1 cellular context compared by ENCODE assay signal in the genomic region with DNA sequence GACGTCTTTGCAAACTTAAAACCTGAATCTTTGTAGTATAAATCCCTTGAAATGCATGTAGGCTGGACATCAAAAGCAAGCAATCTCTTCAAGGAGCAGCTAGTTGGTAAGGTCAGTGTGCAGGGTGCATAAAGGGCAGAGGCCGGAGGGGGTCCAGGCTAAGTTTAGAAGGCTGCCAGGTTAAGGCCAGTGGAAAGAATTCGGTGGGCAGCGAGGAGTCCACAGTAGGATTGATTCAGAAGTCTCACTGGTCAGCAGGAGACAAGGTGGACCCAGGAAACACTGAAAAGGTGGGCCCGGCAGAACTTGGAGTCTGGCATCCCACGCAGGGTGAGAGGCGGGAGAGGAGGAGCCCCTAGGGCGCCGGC.
TF ChIP-seq lines count a peak whose summit lies in the region.

No MANE protein-coding gene starts in this region.

TF ChIP-seq in A549, 52 proteins besides CTCF, POLR2A, EP300 and RAD21 (continued from another document):
- TF ChIP-seq, protein P1, sequence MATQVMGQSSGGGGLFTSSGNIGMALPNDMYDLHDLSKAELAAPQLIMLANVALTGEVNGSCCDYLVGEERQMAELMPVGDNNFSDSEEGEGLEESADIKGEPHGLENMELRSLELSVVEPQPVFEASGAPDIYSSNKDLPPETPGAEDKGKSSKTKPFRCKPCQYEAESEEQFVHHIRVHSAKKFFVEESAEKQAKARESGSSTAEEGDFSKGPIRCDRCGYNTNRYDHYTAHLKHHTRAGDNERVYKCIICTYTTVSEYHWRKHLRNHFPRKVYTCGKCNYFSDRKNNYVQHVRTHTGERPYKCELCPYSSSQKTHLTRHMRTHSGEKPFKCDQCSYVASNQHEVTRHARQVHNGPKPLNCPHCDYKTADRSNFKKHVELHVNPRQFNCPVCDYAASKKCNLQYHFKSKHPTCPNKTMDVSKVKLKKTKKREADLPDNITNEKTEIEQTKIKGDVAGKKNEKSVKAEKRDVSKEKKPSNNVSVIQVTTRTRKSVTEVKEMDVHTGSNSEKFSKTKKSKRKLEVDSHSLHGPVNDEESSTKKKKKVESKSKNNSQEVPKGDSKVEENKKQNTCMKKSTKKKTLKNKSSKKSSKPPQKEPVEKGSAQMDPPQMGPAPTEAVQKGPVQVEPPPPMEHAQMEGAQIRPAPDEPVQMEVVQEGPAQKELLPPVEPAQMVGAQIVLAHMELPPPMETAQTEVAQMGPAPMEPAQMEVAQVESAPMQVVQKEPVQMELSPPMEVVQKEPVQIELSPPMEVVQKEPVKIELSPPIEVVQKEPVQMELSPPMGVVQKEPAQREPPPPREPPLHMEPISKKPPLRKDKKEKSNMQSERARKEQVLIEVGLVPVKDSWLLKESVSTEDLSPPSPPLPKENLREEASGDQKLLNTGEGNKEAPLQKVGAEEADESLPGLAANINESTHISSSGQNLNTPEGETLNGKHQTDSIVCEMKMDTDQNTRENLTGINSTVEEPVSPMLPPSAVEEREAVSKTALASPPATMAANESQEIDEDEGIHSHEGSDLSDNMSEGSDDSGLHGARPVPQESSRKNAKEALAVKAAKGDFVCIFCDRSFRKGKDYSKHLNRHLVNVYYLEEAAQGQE (IDR thresholded peaks at IDR 0.05): no peak
- TF ChIP-seq HDAC2 (IDR thresholded peaks at IDR 0.05): no peak
- no peak for TF ChIP-seq NR3C1 (IDR thresholded peaks at IDR 0.05)
- no peak for TF ChIP-seq TFCP2L1 (CRISPR knock-in tag; IDR thresholded peaks at IDR 0.05)
- TF ChIP-seq ZFP36 (IDR thresholded peaks at IDR 0.05; ENCODE audit: borderline replicate concordance, partially characterized antibody): no peak
TF ChIP-seq in A549: peak in this region for 0.
